Comparison of ENCODE assay signal across 16 cellular contexts in the genomic region with DNA sequence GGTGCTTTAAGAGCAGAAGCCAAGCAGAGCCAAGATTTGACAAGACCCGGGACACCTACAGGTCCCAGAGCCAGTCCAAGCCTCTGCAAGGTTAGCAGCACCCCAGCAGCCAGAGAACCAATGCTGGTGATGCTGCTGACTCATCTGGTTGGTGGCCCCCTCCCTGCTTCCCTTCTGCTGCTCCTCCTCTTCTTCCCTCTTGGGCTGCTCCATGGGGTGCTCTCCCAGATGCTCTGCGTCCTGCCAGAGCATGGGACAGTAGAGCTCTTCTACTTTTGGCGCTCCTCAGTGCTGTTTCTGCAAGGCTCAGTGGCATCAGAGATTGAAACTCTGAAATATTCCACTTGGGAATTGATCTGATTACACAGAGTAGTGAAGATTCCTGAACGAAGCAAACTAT.
A peak's percentile ranks its signal among the peaks of the same experiment; 100 is the strongest.
DNase-seq lines count a peak whose midpoint lies in the region; ATAC-seq and TF ChIP-seq lines count a peak whose summit lies in the region.
"Had no signal": no experiment of that assay in that cellular context is flagged by ENCODE, and none has a peak within 500 bp of the region (broad histone marks: within the 10 kb centered on the region; RNA-seq: fewer than 3 reads in every experiment).

No MANE protein-coding gene starts in this region.

- 87 to 100% methylated on average over 4 of the region's 4 CpGs for WGBS in endodermal cell (ENCODE audit: insufficient coverage in 1 of 2, insufficient read length in 1 of 2), 2 experiments

- TF ChIP-seq CTCF in endodermal cell (conservative IDR thresholded peaks at IDR 0.05): no peak
- TF ChIP-seq CTCF in osteocyte (IDR thresholded peaks at IDR 0.05): no peak

- no peak overlapping the region for H3K4me3 Mint-ChIP-seq in endodermal cell
- peak overlapping the region; percentile 58 for H3K4me3 Mint-ChIP-seq in osteocyte (ENCODE audit: unreplicated experiment)
- H3K4me3 Mint-ChIP-seq: activated T-cell treated with anti-CD3 and anti-CD28 coated beads, Interleukin-2, amount 50 U/mL, for 24 hours had no signal

- ATAC-seq in HG03196 (IDR thresholded peaks at IDR 0.05; ENCODE audit: unreplicated experiment) (no peak), GM18867 (IDR thresholded peaks at IDR 0.05; ENCODE audit: unreplicated experiment) (no peak)

- no peaks in the 10 kb centered on the region for H3K27me3 ChIP-seq in endodermal cell (ENCODE audit: control insufficient read depth, insufficient read depth, low read length, poor library complexity, severe bottlenecking)

- no peak overlapping the region for H3K9ac ChIP-seq in endodermal cell (ENCODE audit: extremely low read depth, low read length, poor library complexity, severe bottlenecking)

- H3K4me3 ChIP-seq in endodermal cell (ENCODE audit: low read length): no peak overlapping the region

- H3K27me3 Mint-ChIP-seq in endodermal cell (ENCODE audit: insufficient read depth): no peaks in the 10 kb centered on the region
- no peaks in the 10 kb centered on the region for H3K27me3 Mint-ChIP-seq in osteocyte (ENCODE audit: unreplicated experiment)
- H3K27me3 Mint-ChIP-seq: activated T-cell treated with anti-CD3 and anti-CD28 coated beads, Interleukin-2, amount 50 U/mL, for 24 hours had no signal

- DNase-seq in EH (ENCODE audit: low read depth): peak; percentile 69
- peak; percentile 26 for DNase-seq in NCI-H226
- peak; percentile 69 for DNase-seq in endodermal cell
- DNase-seq in osteocyte (ENCODE audit: extremely low spot score, unreplicated experiment): no peak
- no peak for DNase-seq in NOMO-1 treated with DMSO at 0.1 percent for 48 hours (lab: John Stamatoyannopoulos, UW; ENCODE audit: unreplicated experiment)
- DNase-seq in OCI-M2 (lab: John Stamatoyannopoulos, UW; ENCODE audit: unreplicated experiment): no peak
- DNase-seq: activated T-cell treated with anti-CD3 and anti-CD28 coated beads, Interleukin-2, amount 50 U/mL, for 24 hours; aorta; effector CD4-positive, alpha-beta T cell; GF-D8; kidney glomerular epithelial cell; retina; stimulated activated CD4-positive, alpha-beta T cell treated with anti-CD3 and anti-CD28 coated beads, Interleukin-2, amount 100 ng/mL, for 24 hours had no signal

- H3K27ac ChIP-seq in endodermal cell (ENCODE audit: low read depth, low read length): no peak overlapping the region
- H3K27ac ChIP-seq: C4-2B had no signal

- H3K36me3 ChIP-seq in endodermal cell (ENCODE audit: control insufficient read depth, insufficient read depth, low read length): peaks cover 12% of the 10 kb centered on the region

- H3K9me3 ChIP-seq in endodermal cell (ENCODE audit: control insufficient read depth, low read length): no peaks in the 10 kb centered on the region

- H3K27ac Mint-ChIP-seq in endodermal cell (peak overlapping the region; percentile 46), osteocyte (ENCODE audit: unreplicated experiment) (peak overlapping the region; percentile 98)
- H3K27ac Mint-ChIP-seq: activated T-cell treated with anti-CD3 and anti-CD28 coated beads, Interleukin-2, amount 50 U/mL, for 24 hours had no signal

- H3K4me1 Mint-ChIP-seq in endodermal cell: peaks cover 37% of the 10 kb centered on the region
- peaks cover 82% of the 10 kb centered on the region for H3K4me1 Mint-ChIP-seq in osteocyte (ENCODE audit: unreplicated experiment)

- H3K36me3 Mint-ChIP-seq in endodermal cell (ENCODE audit: low read depth) (no peaks in the 10 kb centered on the region), osteocyte (ENCODE audit: unreplicated experiment) (peaks cover 2% of the 10 kb centered on the region)

- H3K9me3 Mint-ChIP-seq in endodermal cell: no peaks in the 10 kb centered on the region
- no peaks in the 10 kb centered on the region for H3K9me3 Mint-ChIP-seq in osteocyte (ENCODE audit: unreplicated experiment)
- H3K9me3 Mint-ChIP-seq: activated T-cell treated with anti-CD3 and anti-CD28 coated beads, Interleukin-2, amount 50 U/mL, for 24 hours had no signal

- H3K4me1 ChIP-seq in endodermal cell (ENCODE audit: control insufficient read depth, insufficient read depth, low read length): peaks cover 22% of the 10 kb centered on the region

Comparison
In these comparisons a context has a peak if more than half of its experiments do, and no peak if none do; other contexts are left out.
1. DNase-seq: peak in EH (single experiment), NCI-H226 (single experiment) and endodermal cell (single experiment); none in osteocyte (single experiment), NOMO-1 treated with DMSO at 0.1 percent for 48 hours (single experiment) and OCI-M2 (single experiment).